ENCODE assay signal across 13 cellular contexts in genomic region chr1:204924013-204924759, GRCh38. TPM values are rescaled to one million over a fixed set of nuclear protein-coding genes. Genes with fewer than 3 reads are reported as not detected.
DNase-seq lines count a peak whose midpoint lies in the region; FAIRE-seq and TF ChIP-seq lines count a peak whose summit lies in the region.
"Had no signal": no experiment of that assay in that cellular context is flagged by ENCODE, and none has a peak within 500 bp of the region (broad histone marks: within the 10 kb centered on the region; RNA-seq: fewer than 3 reads in every experiment).

No MANE protein-coding gene starts in this region.

- H3K4ac ChIP-seq in mesendoderm (ENCODE audit: low read depth, low read length), result peak overlapping the region; percentile 93

- peaks cover 4% of the 10 kb centered on the region for H3K79me1 ChIP-seq in mesendoderm (ENCODE audit: low read length)

- no peaks in the 10 kb centered on the region for H4K20me1 ChIP-seq in MM.1S (ENCODE audit: insufficient read depth, low read length)

- H2AFZ ChIP-seq in MM.1S (ENCODE audit: low read length), result no peak overlapping the region

- DNase-seq in Ammon's horn (ENCODE audit: low spot score) (peak; percentile 55), astrocyte of the hippocampus (ENCODE audit: low read depth, low spot score) (peak; percentile 33), mesendoderm (peak; percentile 99), occipital lobe (lab: John Stamatoyannopoulos, UW) (no peak), MM.1S (no peak), small intestine (no peak)
- DNase-seq in stimulated activated CD4-positive, alpha-beta T cell treated with anti-CD3 and anti-CD28 coated beads, Interleukin-4, amount 100 ng/mL, for 4 hours, result no peak
- DNase-seq: CD4-positive, alpha-beta memory T cell; dermis blood vessel endothelial cell; heart left ventricle; NCI-H2029; stimulated activated naive B cell treated with anti-CD40 and anti-IgM and Interleukin-4, amounts not matched to agents 10 μg/mL and 1 μg/mL and 100 μg/mL, for 72 hours had no signal

- FAIRE-seq in small intestine (lab: Jason Lieb, UNC), result no peak

- H3F3A ChIP-seq in MM.1S (ENCODE audit: insufficient read depth, low read length), result no peaks in the 10 kb centered on the region

- no peaks in the 10 kb centered on the region for H3K36me3 ChIP-seq in HUES64 (ENCODE audit: insufficient read depth, low read length)
- H3K36me3 ChIP-seq in mesendoderm (ENCODE audit: control insufficient read depth, insufficient read depth, low read length), result no peaks in the 10 kb centered on the region
- H3K36me3 ChIP-seq in MM.1S (replicated peaks; ENCODE audit: insufficient read depth, low read length), result no peaks in the 10 kb centered on the region
- H3K36me3 ChIP-seq in small intestine (ENCODE audit: control insufficient read depth in 2 of 2, insufficient read depth in 2 of 2, low read length in 2 of 2), result no peaks in the 10 kb centered on the region
- H3K36me3 ChIP-seq: heart left ventricle had no signal

- H3K4me1 ChIP-seq in HUES64 (ENCODE audit: insufficient read depth, low read length) (peaks cover 81% of the 10 kb centered on the region), mesendoderm (ENCODE audit: control insufficient read depth, low read depth, low read length) (peaks cover 60% of the 10 kb centered on the region), MM.1S (ENCODE audit: low read length) (no peaks in the 10 kb centered on the region), small intestine (ENCODE audit: control insufficient read depth in 2 of 2, insufficient read depth in 1 of 2, low read depth in 1 of 2, low read length in 1 of 2) (no peaks in the 10 kb centered on the region)

- H3K9ac ChIP-seq in HUES64 (ENCODE audit: low read depth, low read length), result peak overlapping the region; percentile 70
- H3K9ac ChIP-seq in mesendoderm (ENCODE audit: low read length), result peak overlapping the region; percentile 43
- no peak overlapping the region for H3K9ac ChIP-seq in MM.1S (ENCODE audit: low read length)

- H3K4me2 ChIP-seq in mesendoderm (ENCODE audit: low read length) (no peak overlapping the region), MM.1S (ENCODE audit: low read depth, low read length) (no peak overlapping the region)

- peak overlapping the region; percentile 68 for H3K56ac ChIP-seq in mesendoderm (ENCODE audit: low read length)

- no peak for TF ChIP-seq CTCF in MM.1S (IDR thresholded peaks at IDR 0.05; ENCODE audit: low read length)

- H3K9me2 ChIP-seq in MM.1S (replicated peaks; ENCODE audit: insufficient read depth, low read length), result no peaks in the 10 kb centered on the region

- H2AK5ac ChIP-seq in mesendoderm (ENCODE audit: low read length), result peak overlapping the region; percentile 98

- no peak overlapping the region for H3K23ac ChIP-seq in mesendoderm (ENCODE audit: low read length)

- H2BK15ac ChIP-seq in mesendoderm (replicated peaks; ENCODE audit: low read depth), result no peak overlapping the region

- peak overlapping the region; percentile 25 for H3K4me3 ChIP-seq in HUES64 (ENCODE audit: low read length)
- H3K4me3 ChIP-seq in mesendoderm (ENCODE audit: low read length), result no peak overlapping the region
- no peak overlapping the region for H3K4me3 ChIP-seq in MM.1S (ENCODE audit: low read length)
- no peak overlapping the region for H3K4me3 ChIP-seq in small intestine (ENCODE audit: low read depth in 1 of 2, low read length in 2 of 2)
- H3K4me3 ChIP-seq: heart left ventricle had no signal

- H3K9me3 ChIP-seq in HUES64 (ENCODE audit: insufficient read depth, low read depth, low read length) (no peaks in the 10 kb centered on the region), MM.1S (replicated peaks; ENCODE audit: insufficient read depth, low read length) (no peaks in the 10 kb centered on the region), small intestine (ENCODE audit: control insufficient read depth, low read depth) (no peaks in the 10 kb centered on the region)
- H3K9me3 ChIP-seq: heart left ventricle had no signal

- H4K8ac ChIP-seq in mesendoderm (ENCODE audit: low read depth, low read length), result no peak overlapping the region

- H3K27ac ChIP-seq in HUES64 (ENCODE audit: low read depth, low read length) (peak overlapping the region; percentile 88), mesendoderm (ENCODE audit: low read depth, low read length) (peak overlapping the region; percentile 97), MM.1S (ENCODE audit: low read length) (no peak overlapping the region), small intestine (ENCODE audit: low read depth in 1 of 2, low read length in 1 of 2) (no peak overlapping the region)
- H3K27ac ChIP-seq: heart left ventricle had no signal

- WGBS in HUES64, result 21% methylated on average over 5 of the region's 5 CpGs
- WGBS in mesendoderm (ENCODE audit: extremely low coverage, insufficient coverage, low lambda C conversion rate), result no CpG with 5 or more reads among the region's 5 CpGs
- WGBS in small intestine, 3 donors, result 55 to 70% (median 62%) methylated on average over 5 of the region's 5 CpGs

- H3K79me2 ChIP-seq in mesendoderm (ENCODE audit: control insufficient read depth, insufficient read depth, low read length) (no peaks in the 10 kb centered on the region), MM.1S (ENCODE audit: low read length) (no peaks in the 10 kb centered on the region)

- H4K5ac ChIP-seq in mesendoderm (ENCODE audit: low read length), result no peak overlapping the region

- H3K27me3 ChIP-seq in HUES64 (ENCODE audit: insufficient read depth, low read length) (no peaks in the 10 kb centered on the region), mesendoderm (ENCODE audit: insufficient read depth, low read length, poor library complexity) (no peaks in the 10 kb centered on the region), MM.1S (replicated peaks; ENCODE audit: insufficient read depth, low read length) (no peaks in the 10 kb centered on the region), small intestine (ENCODE audit: control insufficient read depth in 2 of 2, insufficient read depth in 2 of 2, low read length in 2 of 2) (no peaks in the 10 kb centered on the region)

- peak overlapping the region; percentile 95 for H2BK120ac ChIP-seq in mesendoderm (ENCODE audit: low read depth, low read length)

- peak overlapping the region; percentile 35 for H3K18ac ChIP-seq in mesendoderm (ENCODE audit: low read length)

- peak overlapping the region; percentile 93 for H2BK5ac ChIP-seq in mesendoderm (ENCODE audit: low read length)

RNA-seq across cellular contexts. Expression of gene NFASC, which starts 53.5 kb away (rescaled TPM):
- 7.8 TPM for polyA plus RNA-seq in HUES64 (2013, experiment 1 of 2)
- 14.2 TPM for polyA plus RNA-seq in HUES64 (2013, experiment 2 of 2)
- 15.8 TPM for polyA plus RNA-seq in mesendoderm (2013, experiment 1 of 2)
- 16.6 TPM for polyA plus RNA-seq in mesendoderm (2013, experiment 2 of 2)
- 32.4 TPM for total RNA-seq in occipital lobe
- 1 to 10 TPM in 2 of 3 donors, under 1 TPM in 1; 0.22 to 5.8 (median 1.4) TPM for polyA plus RNA-seq in small intestine
- total RNA-seq: CD4-positive, alpha-beta memory T cell had no signal
- polyA plus RNA-seq: CD4-positive, alpha-beta memory T cell had no signal

Comparison
In these comparisons a context has a peak if more than half of its experiments do, and no peak if none do; other contexts are left out.
1. DNase-seq: peak in Ammon's horn (single experiment), astrocyte of the hippocampus (single experiment) and mesendoderm (single experiment); none in occipital lobe (single experiment), MM.1S (single experiment), stimulated activated CD4-positive, alpha-beta T cell treated with anti-CD3 and anti-CD28 coated beads, Interleukin-4, amount 100 ng/mL, for 4 hours (0 of 2) and small intestine (single experiment).
2. H3K27ac ChIP-seq: peak in HUES64 (single experiment) and mesendoderm (single experiment); none in MM.1S (single experiment) and small intestine (0 of 2).